ENCODE assay signal across 11 cellular contexts in the genomic region with DNA sequence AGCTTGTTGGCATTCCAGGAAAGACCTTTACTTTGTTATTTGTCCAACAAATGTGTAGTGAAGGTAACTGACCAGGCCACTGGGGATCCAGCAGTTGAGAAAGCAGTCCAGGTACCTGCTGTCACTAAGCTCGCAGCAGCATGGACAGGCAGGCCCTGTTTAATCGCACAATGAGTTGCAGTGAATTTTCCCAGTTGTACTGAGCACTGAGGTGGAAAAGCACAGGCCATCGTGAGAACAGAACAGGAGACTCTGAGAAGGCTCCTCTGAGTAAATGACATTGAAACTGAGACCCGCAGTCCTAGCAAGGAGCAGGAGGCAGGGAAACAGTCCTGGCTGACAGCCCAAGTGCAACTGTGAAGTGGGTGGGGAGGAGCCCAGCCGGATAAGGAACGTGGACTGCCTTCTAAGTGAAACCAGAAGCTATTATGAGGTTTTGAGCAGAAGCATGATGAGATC. TPM values are rescaled to one million over a fixed set of nuclear protein-coding genes. Genes with fewer than 3 reads are reported as not detected.
DNase-seq lines count a peak whose midpoint lies in the region; ATAC-seq, FAIRE-seq and TF ChIP-seq lines count a peak whose summit lies in the region.
"Had no signal": no experiment of that assay in that cellular context is flagged by ENCODE, and none has a peak within 500 bp of the region (broad histone marks: within the 10 kb centered on the region; RNA-seq: fewer than 3 reads in every experiment).

No MANE protein-coding gene starts in this region.

- peaks cover 35% of the 10 kb centered on the region for H3K4me1 ChIP-seq in BE2C
- peaks cover 55% of the 10 kb centered on the region for H3K4me1 ChIP-seq in Karpas-422 (ENCODE audit: low read length)
- no peaks in the 10 kb centered on the region for H3K4me1 ChIP-seq in kidney (ENCODE audit: control insufficient read depth in 1 of 2, insufficient read depth in 1 of 2, low read depth in 1 of 2, low read length in 2 of 2)

- intact Hi-C loops in kidney (cut with DNase I), result no loop called here

- DNase-seq in BE2C (peak; percentile 85), Karpas-422 (peak; percentile 50), cerebellar cortex (ENCODE audit: low spot score) (peak; percentile 43), mucosa of gallbladder (ENCODE audit: low spot score) (peak; percentile 37), kidney (no peak)
- no peak for DNase-seq in stimulated activated naive CD4-positive, alpha-beta T cell treated with Interleukin-2 at 50 U/mL for 16 hours (lab: John Stamatoyannopoulos, UW)
- DNase-seq: activated T-cell treated with anti-CD3 and anti-CD28 coated beads for 4 hours, dermis blood vessel endothelial cell, NCI-H187 had no signal

- no peaks in the 10 kb centered on the region for H3K79me2 ChIP-seq in Karpas-422 (ENCODE audit: low read length)

- H3K4me2 ChIP-seq in Karpas-422 (ENCODE audit: low read depth, low read length, poor library complexity, severe bottlenecking), result peak overlapping the region; percentile 23

- no peak overlapping the region for H2AFZ ChIP-seq in Karpas-422 (ENCODE audit: low read length)

- H4K20me1 ChIP-seq in Karpas-422 (ENCODE audit: insufficient read depth, low read depth, low read length), result no peaks in the 10 kb centered on the region

- FAIRE-seq in kidney (lab: Jason Lieb, UNC), result no peak

- H3K4me3 ChIP-seq in BE2C (ENCODE audit: low read depth, low read length) (peak overlapping the region; percentile 11; the same call in 1 of the 2 replicates), Karpas-422 (ENCODE audit: low read length) (no peak overlapping the region), kidney (ENCODE audit: low read length in 2 of 2) (no peak overlapping the region)

- H3K9ac ChIP-seq in Karpas-422 (ENCODE audit: low read length) (no peak overlapping the region), kidney (ENCODE audit: low read length in 2 of 2) (peak overlapping the region in 1 of 2 donors; percentile 8)

- TF ChIP-seq CTCF in BE2C (IDR thresholded peaks at IDR 0.05; ENCODE audit: low read depth, low read length) (no peak), kidney (IDR thresholded peaks at IDR 0.05; ENCODE audit: borderline replicate concordance, extremely low read depth, insufficient read depth) (no peak)

- H3K36me3 ChIP-seq in BE2C (no peaks in the 10 kb centered on the region), Karpas-422 (ENCODE audit: insufficient read depth, low read length) (no peaks in the 10 kb centered on the region), kidney (ENCODE audit: control insufficient read depth in 1 of 2, insufficient read depth in 2 of 2, low read length in 2 of 2) (no peaks in the 10 kb centered on the region)

- no peak overlapping the region for H3K27ac ChIP-seq in Karpas-422 (ENCODE audit: low read length)
- no peak overlapping the region for H3K27ac ChIP-seq in kidney (ENCODE audit: low read depth in 2 of 2, low read length in 2 of 2)

- H3K9me2 ChIP-seq in Karpas-422 (replicated peaks; ENCODE audit: insufficient read depth, low read length), result no peaks in the 10 kb centered on the region

- ATAC-seq in GM21529 (IDR thresholded peaks at IDR 0.05; ENCODE audit: unreplicated experiment), result no peak
- ATAC-seq in GM18517 (IDR thresholded peaks at IDR 0.05; ENCODE audit: unreplicated experiment), result no peak

- H3K27me3 ChIP-seq in BE2C (no peaks in the 10 kb centered on the region), Karpas-422 (ENCODE audit: low read length) (no peaks in the 10 kb centered on the region)

- H3K9me3 ChIP-seq in BE2C (peaks cover 3% of the 10 kb centered on the region; the same call in 1 of the 2 replicates), Karpas-422 (ENCODE audit: low read length) (no peaks in the 10 kb centered on the region), kidney (ENCODE audit: control insufficient read depth in 1 of 2, low read length in 2 of 2) (no peaks in the 10 kb centered on the region)

RNA-seq across cellular contexts. Expression of a gene that starts 39.8 kb away (rescaled TPM):
- 58.6 TPM for polyA plus RNA-seq in BE2C (2012; ENCODE audit: insufficient read depth, insufficient read length, low read depth)
- 0.36 and 2.1 TPM in 2 replicates for total RNA-seq in Karpas-422 (2014; rRNA removed; shearing (Covaris generic); ENCODE audit: low replicate concordance)
- total RNA-seq in mucosa of gallbladder (25.8 TPM), kidney (4.0 TPM)
- polyA plus RNA-seq in kidney (ENCODE audit: insufficient read depth, low read depth, low replicate concordance), result 0.45 TPM

Comparison
In these comparisons a context has a peak if more than half of its experiments do, and no peak if none do; other contexts are left out.
1. DNase-seq: peak in BE2C (single experiment), Karpas-422 (single experiment), cerebellar cortex (single experiment) and mucosa of gallbladder (single experiment); none in stimulated activated naive CD4-positive, alpha-beta T cell treated with Interleukin-2 at 50 U/mL for 16 hours (single experiment) and kidney (single experiment).